8 cellular contexts compared by ENCODE assay signal in the genomic region with DNA sequence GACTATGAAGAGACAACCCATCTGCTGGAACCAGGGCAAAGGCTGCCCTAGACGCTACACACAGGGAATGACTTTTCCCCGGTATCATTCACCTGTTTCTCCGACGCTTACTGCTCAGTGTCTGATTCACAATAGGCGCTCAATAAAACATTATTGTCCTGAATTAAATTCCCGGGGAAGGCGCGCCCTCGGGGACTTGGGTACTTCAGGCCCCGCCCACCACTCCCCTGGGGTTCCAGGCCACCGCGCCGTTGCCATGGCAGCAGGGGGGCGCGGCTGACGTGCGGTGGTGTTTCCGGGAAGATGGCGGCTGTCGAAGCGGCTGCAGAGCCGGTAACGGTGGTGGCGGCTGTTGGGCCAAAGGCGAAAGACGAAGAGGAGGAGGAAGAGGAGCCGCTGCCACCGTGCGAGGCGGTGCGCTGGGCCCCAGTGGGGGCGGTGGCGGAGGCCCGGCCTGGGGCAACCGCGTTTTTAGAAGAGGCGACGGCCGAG. TPM values are rescaled to one million over a fixed set of nuclear protein-coding genes. Genes with fewer than 3 reads are reported as not detected.
A peak's percentile ranks its signal among the peaks of the same experiment; 100 is the strongest.
DNase-seq lines count a peak whose midpoint lies in the region; ATAC-seq, FAIRE-seq and TF ChIP-seq lines count a peak whose summit lies in the region.

A gene (plus strand): TSS at position 292 of the 492 bp plus-strand sequence. CDS start 12 bp downstream, at position 304.

- H3K27ac Mint-ChIP-seq in activated CD4-positive, alpha-beta T cell treated with anti-CD3 and anti-CD28 coated beads, Interleukin-2, amount 10 ng/mL, durations not matched to agents 24 days and 14 days: peak within 1 kb of the TSS; percentile 98

- CTCF ChIA-PET in A549 (lab: Yijun Ruan, JAX): interaction anchor here (1.0 to 11.1 kb wide), 6 partner anchors 12 to 142 kb away, joined by 3 to 86 read pairs (median 4); a partner anchor contains a TSS

- 2% methylated on average over 34 of the region's 39 CpGs for WGBS in A549 (ENCODE audit: missing lambda C conversion rate)

- intact Hi-C loops in activated CD4-positive, alpha-beta T cell treated with anti-CD3 and anti-CD28 coated beads, Interleukin-2, amount 10 ng/mL, durations not matched to agents 24 days and 14 days (cut with micrococcal nuclease): loop anchor here (1.0 to 2.0 kb wide), 2 partner anchors 16 to 145 kb away; a partner anchor contains a TSS
- intact Hi-C loops in left lung (cut with DNase I): no loop called here

- peak within 1 kb of the TSS; percentile 96 for H3K4me3 Mint-ChIP-seq in activated CD4-positive, alpha-beta T cell treated with anti-CD3 and anti-CD28 coated beads, Interleukin-2, amount 10 ng/mL, durations not matched to agents 24 days and 14 days

- H3K9me3 ChIP-seq in A549 (no peaks in the 10 kb centered on the region), left lung (no peaks in the 10 kb centered on the region)

- H3K36me3 ChIP-seq in left lung: peaks cover 0 to 6% of the 10 kb centered on the region in 2 donors

- POLR2A ChIA-PET in A549 (lab: Yijun Ruan, JAX): interaction anchor here (0.9 to 2.0 kb wide), 3 partner anchors 16 to 21 kb away, joined by 4 to 36 read pairs (median 5); a partner anchor contains a TSS

- DNase-seq in A549 (ENCODE audit: low read depth in 1 of 2, low spot score in 1 of 2) (peak; percentile 92 to 98), NCI-H510A treated with DMSO at 0.1 percent for 48 hours (lab: John Stamatoyannopoulos, UW) (peak; percentile 77), coronary artery (ENCODE audit: low spot score) (peak; percentile 92), left lung (peak; percentile 92 to 98)
- peak; percentile 98 for DNase-seq in activated CD4-positive, alpha-beta T cell treated with anti-CD3 and anti-CD28 coated beads, Interleukin-2, amount 10 ng/mL, durations not matched to agents 24 days and 14 days
- peak; percentile 91 for DNase-seq in stimulated activated CD4-positive, alpha-beta T cell treated with anti-CD3 and anti-CD28 coated beads, Interleukin-2, amount 100 ng/mL, for 4 hours (ENCODE audit: low read depth)

- ATAC-seq in A549: peak; percentile 88 to 94
- peak; percentile 78 for ATAC-seq in GM18867 (IDR thresholded peaks at IDR 0.05; ENCODE audit: unreplicated experiment)
- peak; percentile 71 for ATAC-seq in HG03196 (IDR thresholded peaks at IDR 0.05; ENCODE audit: unreplicated experiment)
- ATAC-seq in left lung: peak; percentile 94

- no peaks in the 10 kb centered on the region for H3K27me3 Mint-ChIP-seq in activated CD4-positive, alpha-beta T cell treated with anti-CD3 and anti-CD28 coated beads, Interleukin-2, amount 10 ng/mL, durations not matched to agents 24 days and 14 days

- TF ChIP-seq CTCF in A549 (IDR thresholded peaks at IDR 0.05): no peak
- no peak for TF ChIP-seq CTCF in coronary artery (IDR thresholded peaks at IDR 0.05)
- TF ChIP-seq CTCF in left lung (IDR thresholded peaks at IDR 0.05): no peak

- peak within 1 kb of the TSS; percentile 89 to 96 for H3K27ac ChIP-seq in A549
- peak within 1 kb of the TSS; percentile 43 to 86 for H3K27ac ChIP-seq in coronary artery
- peak within 1 kb of the TSS; percentile 75 to 93 for H3K27ac ChIP-seq in left lung

- no peak for FAIRE-seq in A549 (lab: Jason Lieb, UNC)

- no peak for TF ChIP-seq EP300 in A549 (IDR thresholded peaks at IDR 0.05)

- no peak for TF ChIP-seq RAD21 in A549 (conservative IDR thresholded peaks at IDR 0.05 in 1 of 2, IDR thresholded peaks at IDR 0.05 in 1 of 2)

- no peaks in the 10 kb centered on the region for H3K27me3 ChIP-seq in left lung

- H3K4me1 Mint-ChIP-seq in activated CD4-positive, alpha-beta T cell treated with anti-CD3 and anti-CD28 coated beads, Interleukin-2, amount 10 ng/mL, durations not matched to agents 24 days and 14 days: peaks cover 29% of the 10 kb centered on the region

- H3K36me3 Mint-ChIP-seq in activated CD4-positive, alpha-beta T cell treated with anti-CD3 and anti-CD28 coated beads, Interleukin-2, amount 10 ng/mL, durations not matched to agents 24 days and 14 days (ENCODE audit: low read depth): peaks cover 15% of the 10 kb centered on the region

- no peaks in the 10 kb centered on the region for H3K9me3 Mint-ChIP-seq in activated CD4-positive, alpha-beta T cell treated with anti-CD3 and anti-CD28 coated beads, Interleukin-2, amount 10 ng/mL, durations not matched to agents 24 days and 14 days

- H3K4me3 ChIP-seq in A549 (peak within 1 kb of the TSS; percentile 86), coronary artery (peak within 1 kb of the TSS; percentile 100), left lung (peak within 1 kb of the TSS; percentile 85 to 97)

- TF ChIP-seq POLR2A in A549 (IDR thresholded peaks at IDR 0.05; ENCODE audit: low read length): peak; percentile 94

- peak within 1 kb of the TSS; percentile 95 for H3K4me2 ChIP-seq in A549

- peaks cover 33% of the 10 kb centered on the region for H3K4me1 ChIP-seq in A549
- peaks cover 15 to 48% of the 10 kb centered on the region in 2 donors for H3K4me1 ChIP-seq in left lung

TF ChIP-seq in A549, 52 proteins besides CTCF, POLR2A, EP300 and RAD21:
- TF ChIP-seq, protein P1, sequence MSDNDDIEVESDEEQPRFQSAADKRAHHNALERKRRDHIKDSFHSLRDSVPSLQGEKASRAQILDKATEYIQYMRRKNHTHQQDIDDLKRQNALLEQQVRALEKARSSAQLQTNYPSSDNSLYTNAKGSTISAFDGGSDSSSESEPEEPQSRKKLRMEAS (IDR thresholded peaks at IDR 0.05): peak; percentile 42
- TF ChIP-seq JUN (IDR thresholded peaks at IDR 0.05) (peak; percentile 62 to 89; a peak in 2 of 5 replicates), PHF8 (IDR thresholded peaks at IDR 0.05; ENCODE audit: borderline replicate concordance, low read depth) (peak; percentile 69; the same call in 1 of the 2 replicates), HOXA7 (CRISPR knock-in tag; IDR thresholded peaks at IDR 0.05) (no peak), GATA3 (IDR thresholded peaks at IDR 0.05; ENCODE audit: borderline replicate concordance) (0 out of 2 replicates have a peak, but pooled peaks have one; percentile 10), SREBF2 (IDR thresholded peaks at IDR 0.05) (0 out of 2 replicates have a peak, but pooled peaks have one; percentile 4), KDM5A (IDR thresholded peaks at IDR 0.05) (peak; percentile 76)
- TF ChIP-seq, protein P2, sequence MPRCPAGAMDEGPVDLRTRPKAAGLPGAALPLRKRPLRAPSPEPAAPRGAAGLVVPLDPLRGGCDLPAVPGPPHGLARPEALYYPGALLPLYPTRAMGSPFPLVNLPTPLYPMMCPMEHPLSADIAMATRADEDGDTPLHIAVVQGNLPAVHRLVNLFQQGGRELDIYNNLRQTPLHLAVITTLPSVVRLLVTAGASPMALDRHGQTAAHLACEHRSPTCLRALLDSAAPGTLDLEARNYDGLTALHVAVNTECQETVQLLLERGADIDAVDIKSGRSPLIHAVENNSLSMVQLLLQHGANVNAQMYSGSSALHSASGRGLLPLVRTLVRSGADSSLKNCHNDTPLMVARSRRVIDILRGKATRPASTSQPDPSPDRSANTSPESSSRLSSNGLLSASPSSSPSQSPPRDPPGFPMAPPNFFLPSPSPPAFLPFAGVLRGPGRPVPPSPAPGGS (IDR thresholded peaks at IDR 0.05): peak; percentile 60; the same call in 1 of the 3 replicates
- TF ChIP-seq, protein P3, sequence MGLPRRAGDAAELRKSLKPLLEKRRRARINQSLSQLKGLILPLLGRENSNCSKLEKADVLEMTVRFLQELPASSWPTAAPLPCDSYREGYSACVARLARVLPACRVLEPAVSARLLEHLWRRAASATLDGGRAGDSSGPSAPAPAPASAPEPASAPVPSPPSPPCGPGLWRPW (IDR thresholded peaks at IDR 0.05): no peak

RNA-seq across cellular contexts. Expression of the gene that starts here (rescaled TPM):
- polyA plus RNA-seq in A549 (2011; rRNA removed): 19.1 and 21.4 TPM in 2 replicates
- 14.1 and 14.7 TPM in 2 replicates for polyA plus RNA-seq in A549 (2012; cell fraction: cytosol; rRNA removed)
- polyA plus RNA-seq in A549 (2012; cell fraction: nucleus; rRNA removed): 17.2 and 17.3 TPM in 2 replicates
- 18.7 to 19.7 TPM (median 19.5 TPM) in 3 replicates for polyA plus RNA-seq in A549 (2017; fragmentation: RNase III; extraction: RNeasy Plus Mini Kit Qiagen cat#74134 plus additional on column Dnase treatment)
- 18.3 TPM in 2 replicates for polyA minus RNA-seq in A549 (2011; rRNA and poly(A)+ RNA removed)
- 20.2 and 20.5 TPM in 2 replicates for total RNA-seq in activated CD4-positive, alpha-beta T cell treated with anti-CD3 and anti-CD28 coated beads, Interleukin-2, amount 10 ng/mL, durations not matched to agents 24 days and 14 days
- total RNA-seq in left lung: 10 to 100 TPM; 14.9 to 16.9 TPM

Comparison
In these comparisons a context has a peak if more than half of its experiments do, and no peak if none do; other contexts are left out.
1. Peak in every context shown above with its lines: DNase-seq, ATAC-seq, H3K4me3 ChIP-seq and H3K27ac ChIP-seq.